ENCODE assay signal across 14 cellular contexts in genomic region chr12:126389215-126389841, GRCh38.
A peak's percentile ranks its signal among the peaks of the same experiment; 100 is the strongest.
DNase-seq lines count a peak whose midpoint lies in the region; ATAC-seq and TF ChIP-seq lines count a peak whose summit lies in the region.
"Had no signal": no experiment of that assay in that cellular context is flagged by ENCODE, and none has a peak within 500 bp of the region (broad histone marks: within the 10 kb centered on the region; RNA-seq: fewer than 3 reads in every experiment).

No MANE protein-coding gene starts in this region.

- TF ChIP-seq POLR2A in body of pancreas (IDR thresholded peaks at IDR 0.05): no peak

- TF ChIP-seq CTCF in body of pancreas (IDR thresholded peaks at IDR 0.05): no peak

- WGBS in body of pancreas, 2 donors: 46 to 67% methylated on average over 9 of the region's 9 CpGs

- DNase-seq in Daoy (ENCODE audit: low read depth) (peak; percentile 40), NCI-H1694 (lab: John Stamatoyannopoulos, UW) (peak; percentile 42), epidermal melanocyte (ENCODE audit: insufficient read length, low spot score) (peak; percentile 49), sciatic nerve (ENCODE audit: low spot score) (peak; percentile 59), body of pancreas (no peak), posterior vena cava (ENCODE audit: low spot score) (no peak)
- DNase-seq: activated effector memory CD4-positive, alpha-beta T cell treated with anti-CD3 and anti-CD28 coated beads, Interleukin-2, amount 50 U/mL, for 16 hours; brain microvascular endothelial cell; effector memory CD4-positive, alpha-beta T cell; hippocampal formation; natural killer cell; NCI-H446 treated with DMSO at 0.1 percent for 48 hours; stimulated activated naive CD8-positive, alpha-beta T cell treated with anti-CD3 and anti-CD28 coated beads, Interleukin-15, Interleukin-2, amounts not matched to agents 100 U/mL and 50 U/mL, for 24 hours had no signal

- ATAC-seq in sciatic nerve (peak; percentile 77), GM21423 (IDR thresholded peaks at IDR 0.05; ENCODE audit: unreplicated experiment) (no peak), body of pancreas (no peak)
- ATAC-seq: natural killer cell; stimulated activated naive CD8-positive, alpha-beta T cell treated with anti-CD3 and anti-CD28 coated beads, Interleukin-15, Interleukin-2, amounts not matched to agents 100 U/mL and 50 U/mL, for 24 hours had no signal

- intact Hi-C loops in sciatic nerve (cut with DNase I) (no loop called here), body of pancreas (cut with DNase I) (no loop called here), posterior vena cava (cut with DNase I) (no loop called here)

- H3K27me3 ChIP-seq in body of pancreas: no peaks in the 10 kb centered on the region
- H3K27me3 ChIP-seq: brain microvascular endothelial cell had no signal

- no peaks in the 10 kb centered on the region for H3K9me3 ChIP-seq in body of pancreas

- H3K36me3 ChIP-seq in body of pancreas (replicated peaks in 1 of 2; ENCODE audit: insufficient read depth in 1 of 2, low read depth in 2 of 2): no peaks in the 10 kb centered on the region
- H3K36me3 ChIP-seq: brain microvascular endothelial cell had no signal

- no peak overlapping the region for H3K4me3 ChIP-seq in body of pancreas

- H3K27ac ChIP-seq in body of pancreas: no peak overlapping the region
- H3K27ac ChIP-seq: brain microvascular endothelial cell had no signal

- H3K4me1 ChIP-seq in body of pancreas: peaks cover 19% of the 10 kb centered on the region

Comparison
In these comparisons a context has a peak if more than half of its experiments do, and no peak if none do; other contexts are left out.
1. DNase-seq: peak in Daoy (single experiment), NCI-H1694 (single experiment), epidermal melanocyte (single experiment) and sciatic nerve (single experiment); none in body of pancreas (0 of 4) and posterior vena cava (single experiment).